ENCODE assay signal across 1 cellular context in the genomic region with DNA sequence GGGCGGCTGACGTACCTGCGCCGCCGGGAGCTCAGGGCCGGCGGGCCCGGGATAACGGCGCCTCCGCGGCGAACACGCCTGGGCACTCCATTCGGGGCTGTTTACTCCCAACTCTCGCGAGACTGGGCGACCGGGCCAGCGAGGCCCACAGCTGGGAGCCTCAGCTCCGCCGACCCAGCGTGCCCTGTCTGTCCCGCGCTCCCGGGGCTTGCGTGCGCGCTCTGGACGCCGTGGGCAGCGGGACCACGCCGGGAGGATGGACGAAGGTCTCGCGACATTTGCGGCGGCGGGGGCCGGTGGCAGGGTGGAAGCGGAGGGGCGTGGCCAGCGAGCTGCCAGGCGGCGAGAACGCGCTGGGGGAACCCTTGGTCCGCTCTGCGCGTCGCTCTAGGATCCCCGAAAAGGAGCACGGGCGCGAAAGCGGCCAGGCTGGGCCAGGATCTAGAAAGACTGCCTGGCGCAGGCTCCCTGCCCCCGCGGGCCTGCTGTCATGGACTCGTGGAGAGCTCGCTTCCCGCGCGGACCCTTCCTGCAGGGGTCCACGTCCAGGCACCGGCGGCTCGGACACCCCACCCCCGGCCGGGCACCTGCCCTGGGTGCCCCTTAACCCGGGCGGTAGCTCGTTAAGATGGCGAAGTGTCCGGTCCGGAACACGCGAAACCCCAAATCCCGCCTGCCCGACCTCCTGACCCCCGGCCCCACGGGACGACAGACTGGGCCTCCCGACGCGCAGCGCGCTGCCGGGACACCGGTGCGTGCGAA.
A peak's percentile ranks its signal among the peaks of the same experiment; 100 is the strongest.
TF ChIP-seq lines count a peak whose summit lies in the region.

A gene (minus strand): TSS at position 223 of the 762 bp plus-strand sequence. CDS start 15,159 bp downstream, outside the sequence.

TF ChIP-seq in GM12878, 131 proteins besides CTCF, POLR2A, EP300 and RAD21 (continued from another document and continues in another):
- TF ChIP-seq, protein P1, sequence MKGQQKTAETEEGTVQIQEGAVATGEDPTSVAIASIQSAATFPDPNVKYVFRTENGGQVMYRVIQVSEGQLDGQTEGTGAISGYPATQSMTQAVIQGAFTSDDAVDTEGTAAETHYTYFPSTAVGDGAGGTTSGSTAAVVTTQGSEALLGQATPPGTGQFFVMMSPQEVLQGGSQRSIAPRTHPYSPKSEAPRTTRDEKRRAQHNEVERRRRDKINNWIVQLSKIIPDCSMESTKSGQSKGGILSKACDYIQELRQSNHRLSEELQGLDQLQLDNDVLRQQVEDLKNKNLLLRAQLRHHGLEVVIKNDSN (IDR thresholded peaks at IDR 0.05; ENCODE audit: borderline replicate concordance, extremely low read length, insufficient read depth, low read depth, low read length), result peak; percentile 7
- TF ChIP-seq RUNX3 (IDR thresholded peaks at IDR 0.05; ENCODE audit: low read length) (peak; percentile 24; the same call in 1 of the 2 replicates), TAF1 (IDR thresholded peaks at IDR 0.05; ENCODE audit: borderline replicate concordance, low read depth, low read length) (peak; percentile 65; the same call in 1 of the 2 replicates), NFXL1 (IDR thresholded peaks at IDR 0.05; ENCODE audit: borderline replicate concordance) (no peak), POLR2AphosphoS5 (IDR thresholded peaks at IDR 0.05; ENCODE audit: low read length) (peak; percentile 82), HDGF (IDR thresholded peaks at IDR 0.05) (peak; percentile 48; the same call in 1 of the 2 replicates), SIN3A (IDR thresholded peaks at IDR 0.05; ENCODE audit: low read depth, low read length) (peak; percentile 65), POLR2AphosphoS2 (IDR thresholded peaks at IDR 0.05; ENCODE audit: low read depth, low read length) (peak; percentile 75; the same call in 1 of the 2 replicates), SMAD1 (IDR thresholded peaks at IDR 0.05; ENCODE audit: low read depth, partially characterized antibody) (no peak), SMC3 (IDR thresholded peaks at IDR 0.05; ENCODE audit: borderline replicate concordance, low read length) (no peak), YBX1 (IDR thresholded peaks at IDR 0.05) (no peak), WRNIP1 (IDR thresholded peaks at IDR 0.05; ENCODE audit: borderline replicate concordance, low read depth, low read length) (0 out of 2 replicates have a peak, but pooled peaks have one; percentile 42), NRF1 (conservative IDR thresholded peaks at IDR 0.05; ENCODE audit: low read depth, low read length) (0 out of 2 replicates have a peak, but pooled peaks have one; percentile 8), POU2F2 (IDR thresholded peaks at IDR 0.05; ENCODE audit: borderline replicate concordance, low read depth, low read length) (peak; percentile 8; the same call in 1 of the 3 replicates), ZZZ3 (IDR thresholded peaks at IDR 0.05; ENCODE audit: control insufficient read depth, insufficient read length, low read depth) (no peak), DPF2 (IDR thresholded peaks at IDR 0.05) (peak; percentile 84; the same call in 1 of the 2 replicates), PAX5 (IDR thresholded peaks at IDR 0.05; ENCODE audit: borderline replicate concordance, low read depth, low read length) (0 out of 2 replicates have a peak, but pooled peaks have one; percentile 8), ZNF207 (IDR thresholded peaks at IDR 0.05; ENCODE audit: borderline replicate concordance) (peak; percentile 67; the same call in 1 of the 2 replicates), SMARCA5 (IDR thresholded peaks at IDR 0.05) (peak; percentile 27; the same call in 1 of the 2 replicates), RCOR1 (conservative IDR thresholded peaks at IDR 0.05; ENCODE audit: low read depth, low read length) (peak; percentile 98), SMAD5 (IDR thresholded peaks at IDR 0.05; ENCODE audit: low read depth) (peak; percentile 69; the same call in 1 of the 2 replicates), FOXK2 (IDR thresholded peaks at IDR 0.05) (peak; percentile 86), MEF2B (IDR thresholded peaks at IDR 0.05; ENCODE audit: partially characterized antibody, poor library complexity, severe bottlenecking) (peak; percentile 73), CEBPB (IDR thresholded peaks at IDR 0.05; ENCODE audit: borderline replicate concordance in 1 of 2, low read depth in 2 of 2, low read length in 2 of 2) (no peak), MXI1 (IDR thresholded peaks at IDR 0.05; ENCODE audit: low read depth, low read length) (peak; percentile 84), CREB1 (IDR thresholded peaks at IDR 0.05; ENCODE audit: low read depth) (0 out of 2 replicates have a peak, but pooled peaks have one; percentile 0), HDAC6 (IDR thresholded peaks at IDR 0.05; ENCODE audit: unreplicated experiment) (no peak), EED (IDR thresholded peaks at IDR 0.05; ENCODE audit: low read depth) (0 out of 2 replicates have a peak, but pooled peaks have one; percentile 12), PML (IDR thresholded peaks at IDR 0.05; ENCODE audit: low read length) (peak; percentile 82; the same call in 1 of the 2 replicates), ZNF622 (IDR thresholded peaks at IDR 0.05) (no peak), IKZF1 (conservative IDR thresholded peaks at IDR 0.05) (peak; percentile 71)
- TF ChIP-seq, protein P2, sequence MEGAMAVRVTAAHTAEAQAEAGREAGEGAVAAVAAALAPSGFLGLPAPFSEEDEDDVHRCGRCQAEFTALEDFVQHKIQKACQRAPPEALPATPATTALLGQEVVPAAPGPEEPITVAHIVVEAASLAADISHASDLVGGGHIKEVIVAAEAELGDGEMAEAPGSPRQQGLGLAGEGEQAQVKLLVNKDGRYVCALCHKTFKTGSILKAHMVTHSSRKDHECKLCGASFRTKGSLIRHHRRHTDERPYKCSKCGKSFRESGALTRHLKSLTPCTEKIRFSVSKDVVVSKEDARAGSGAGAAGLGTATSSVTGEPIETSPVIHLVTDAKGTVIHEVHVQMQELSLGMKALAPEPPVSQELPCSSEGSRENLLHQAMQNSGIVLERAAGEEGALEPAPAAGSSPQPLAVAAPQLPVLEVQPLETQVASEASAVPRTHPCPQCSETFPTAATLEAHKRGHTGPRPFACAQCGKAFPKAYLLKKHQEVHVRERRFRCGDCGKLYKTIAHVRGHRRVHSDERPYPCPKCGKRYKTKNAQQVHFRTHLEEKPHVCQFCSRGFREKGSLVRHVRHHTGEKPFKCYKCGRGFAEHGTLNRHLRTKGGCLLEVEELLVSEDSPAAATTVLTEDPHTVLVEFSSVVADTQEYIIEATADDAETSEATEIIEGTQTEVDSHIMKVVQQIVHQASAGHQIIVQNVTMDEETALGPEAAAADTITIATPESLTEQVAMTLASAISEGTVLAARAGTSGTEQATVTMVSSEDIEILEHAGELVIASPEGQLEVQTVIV (IDR thresholded peaks at IDR 0.05; ENCODE audit: borderline replicate concordance, partially characterized antibody), result no peak
- TF ChIP-seq, protein P3, sequence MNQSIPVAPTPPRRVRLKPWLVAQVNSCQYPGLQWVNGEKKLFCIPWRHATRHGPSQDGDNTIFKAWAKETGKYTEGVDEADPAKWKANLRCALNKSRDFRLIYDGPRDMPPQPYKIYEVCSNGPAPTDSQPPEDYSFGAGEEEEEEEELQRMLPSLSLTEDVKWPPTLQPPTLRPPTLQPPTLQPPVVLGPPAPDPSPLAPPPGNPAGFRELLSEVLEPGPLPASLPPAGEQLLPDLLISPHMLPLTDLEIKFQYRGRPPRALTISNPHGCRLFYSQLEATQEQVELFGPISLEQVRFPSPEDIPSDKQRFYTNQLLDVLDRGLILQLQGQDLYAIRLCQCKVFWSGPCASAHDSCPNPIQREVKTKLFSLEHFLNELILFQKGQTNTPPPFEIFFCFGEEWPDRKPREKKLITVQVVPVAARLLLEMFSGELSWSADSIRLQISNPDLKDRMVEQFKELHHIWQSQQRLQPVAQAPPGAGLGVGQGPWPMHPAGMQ (IDR thresholded peaks at IDR 0.05; ENCODE audit: borderline replicate concordance), result peak; percentile 66
- TF ChIP-seq, protein P4, sequence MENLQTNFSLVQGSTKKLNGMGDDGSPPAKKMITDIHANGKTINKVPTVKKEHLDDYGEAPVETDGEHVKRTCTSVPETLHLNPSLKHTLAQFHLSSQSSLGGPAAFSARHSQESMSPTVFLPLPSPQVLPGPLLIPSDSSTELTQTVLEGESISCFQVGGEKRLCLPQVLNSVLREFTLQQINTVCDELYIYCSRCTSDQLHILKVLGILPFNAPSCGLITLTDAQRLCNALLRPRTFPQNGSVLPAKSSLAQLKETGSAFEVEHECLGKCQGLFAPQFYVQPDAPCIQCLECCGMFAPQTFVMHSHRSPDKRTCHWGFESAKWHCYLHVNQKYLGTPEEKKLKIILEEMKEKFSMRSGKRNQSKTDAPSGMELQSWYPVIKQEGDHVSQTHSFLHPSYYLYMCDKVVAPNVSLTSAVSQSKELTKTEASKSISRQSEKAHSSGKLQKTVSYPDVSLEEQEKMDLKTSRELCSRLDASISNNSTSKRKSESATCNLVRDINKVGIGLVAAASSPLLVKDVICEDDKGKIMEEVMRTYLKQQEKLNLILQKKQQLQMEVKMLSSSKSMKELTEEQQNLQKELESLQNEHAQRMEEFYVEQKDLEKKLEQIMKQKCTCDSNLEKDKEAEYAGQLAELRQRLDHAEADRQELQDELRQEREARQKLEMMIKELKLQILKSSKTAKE (IDR thresholded peaks at IDR 0.05; ENCODE audit: low read depth, poor library complexity, severe bottlenecking), result no peak
- TF ChIP-seq, protein P5, sequence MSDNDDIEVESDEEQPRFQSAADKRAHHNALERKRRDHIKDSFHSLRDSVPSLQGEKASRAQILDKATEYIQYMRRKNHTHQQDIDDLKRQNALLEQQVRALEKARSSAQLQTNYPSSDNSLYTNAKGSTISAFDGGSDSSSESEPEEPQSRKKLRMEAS (IDR thresholded peaks at IDR 0.05; ENCODE audit: low read depth, low read length), result peak; percentile 64; the same call in 1 of the 2 replicates
- TF ChIP-seq, protein P6, sequence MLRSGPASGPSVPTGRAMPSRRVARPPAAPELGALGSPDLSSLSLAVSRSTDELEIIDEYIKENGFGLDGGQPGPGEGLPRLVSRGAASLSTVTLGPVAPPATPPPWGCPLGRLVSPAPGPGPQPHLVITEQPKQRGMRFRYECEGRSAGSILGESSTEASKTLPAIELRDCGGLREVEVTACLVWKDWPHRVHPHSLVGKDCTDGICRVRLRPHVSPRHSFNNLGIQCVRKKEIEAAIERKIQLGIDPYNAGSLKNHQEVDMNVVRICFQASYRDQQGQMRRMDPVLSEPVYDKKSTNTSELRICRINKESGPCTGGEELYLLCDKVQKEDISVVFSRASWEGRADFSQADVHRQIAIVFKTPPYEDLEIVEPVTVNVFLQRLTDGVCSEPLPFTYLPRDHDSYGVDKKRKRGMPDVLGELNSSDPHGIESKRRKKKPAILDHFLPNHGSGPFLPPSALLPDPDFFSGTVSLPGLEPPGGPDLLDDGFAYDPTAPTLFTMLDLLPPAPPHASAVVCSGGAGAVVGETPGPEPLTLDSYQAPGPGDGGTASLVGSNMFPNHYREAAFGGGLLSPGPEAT (IDR thresholded peaks at IDR 0.05; ENCODE audit: low read depth), result no peak
- TF ChIP-seq, protein P7, sequence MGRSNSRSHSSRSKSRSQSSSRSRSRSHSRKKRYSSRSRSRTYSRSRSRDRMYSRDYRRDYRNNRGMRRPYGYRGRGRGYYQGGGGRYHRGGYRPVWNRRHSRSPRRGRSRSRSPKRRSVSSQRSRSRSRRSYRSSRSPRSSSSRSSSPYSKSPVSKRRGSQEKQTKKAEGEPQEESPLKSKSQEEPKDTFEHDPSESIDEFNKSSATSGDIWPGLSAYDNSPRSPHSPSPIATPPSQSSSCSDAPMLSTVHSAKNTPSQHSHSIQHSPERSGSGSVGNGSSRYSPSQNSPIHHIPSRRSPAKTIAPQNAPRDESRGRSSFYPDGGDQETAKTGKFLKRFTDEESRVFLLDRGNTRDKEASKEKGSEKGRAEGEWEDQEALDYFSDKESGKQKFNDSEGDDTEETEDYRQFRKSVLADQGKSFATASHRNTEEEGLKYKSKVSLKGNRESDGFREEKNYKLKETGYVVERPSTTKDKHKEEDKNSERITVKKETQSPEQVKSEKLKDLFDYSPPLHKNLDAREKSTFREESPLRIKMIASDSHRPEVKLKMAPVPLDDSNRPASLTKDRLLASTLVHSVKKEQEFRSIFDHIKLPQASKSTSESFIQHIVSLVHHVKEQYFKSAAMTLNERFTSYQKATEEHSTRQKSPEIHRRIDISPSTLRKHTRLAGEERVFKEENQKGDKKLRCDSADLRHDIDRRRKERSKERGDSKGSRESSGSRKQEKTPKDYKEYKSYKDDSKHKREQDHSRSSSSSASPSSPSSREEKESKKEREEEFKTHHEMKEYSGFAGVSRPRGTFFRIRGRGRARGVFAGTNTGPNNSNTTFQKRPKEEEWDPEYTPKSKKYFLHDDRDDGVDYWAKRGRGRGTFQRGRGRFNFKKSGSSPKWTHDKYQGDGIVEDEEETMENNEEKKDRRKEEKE (IDR thresholded peaks at IDR 0.05), result no peak
- TF ChIP-seq, protein P8, sequence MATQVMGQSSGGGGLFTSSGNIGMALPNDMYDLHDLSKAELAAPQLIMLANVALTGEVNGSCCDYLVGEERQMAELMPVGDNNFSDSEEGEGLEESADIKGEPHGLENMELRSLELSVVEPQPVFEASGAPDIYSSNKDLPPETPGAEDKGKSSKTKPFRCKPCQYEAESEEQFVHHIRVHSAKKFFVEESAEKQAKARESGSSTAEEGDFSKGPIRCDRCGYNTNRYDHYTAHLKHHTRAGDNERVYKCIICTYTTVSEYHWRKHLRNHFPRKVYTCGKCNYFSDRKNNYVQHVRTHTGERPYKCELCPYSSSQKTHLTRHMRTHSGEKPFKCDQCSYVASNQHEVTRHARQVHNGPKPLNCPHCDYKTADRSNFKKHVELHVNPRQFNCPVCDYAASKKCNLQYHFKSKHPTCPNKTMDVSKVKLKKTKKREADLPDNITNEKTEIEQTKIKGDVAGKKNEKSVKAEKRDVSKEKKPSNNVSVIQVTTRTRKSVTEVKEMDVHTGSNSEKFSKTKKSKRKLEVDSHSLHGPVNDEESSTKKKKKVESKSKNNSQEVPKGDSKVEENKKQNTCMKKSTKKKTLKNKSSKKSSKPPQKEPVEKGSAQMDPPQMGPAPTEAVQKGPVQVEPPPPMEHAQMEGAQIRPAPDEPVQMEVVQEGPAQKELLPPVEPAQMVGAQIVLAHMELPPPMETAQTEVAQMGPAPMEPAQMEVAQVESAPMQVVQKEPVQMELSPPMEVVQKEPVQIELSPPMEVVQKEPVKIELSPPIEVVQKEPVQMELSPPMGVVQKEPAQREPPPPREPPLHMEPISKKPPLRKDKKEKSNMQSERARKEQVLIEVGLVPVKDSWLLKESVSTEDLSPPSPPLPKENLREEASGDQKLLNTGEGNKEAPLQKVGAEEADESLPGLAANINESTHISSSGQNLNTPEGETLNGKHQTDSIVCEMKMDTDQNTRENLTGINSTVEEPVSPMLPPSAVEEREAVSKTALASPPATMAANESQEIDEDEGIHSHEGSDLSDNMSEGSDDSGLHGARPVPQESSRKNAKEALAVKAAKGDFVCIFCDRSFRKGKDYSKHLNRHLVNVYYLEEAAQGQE (IDR thresholded peaks at IDR 0.05; ENCODE audit: low read depth, low read length), result 0 out of 2 replicates have a peak, but pooled peaks have one; percentile 4
